Comparison of ENCODE assay signal across 8 cellular contexts in the genomic region with DNA sequence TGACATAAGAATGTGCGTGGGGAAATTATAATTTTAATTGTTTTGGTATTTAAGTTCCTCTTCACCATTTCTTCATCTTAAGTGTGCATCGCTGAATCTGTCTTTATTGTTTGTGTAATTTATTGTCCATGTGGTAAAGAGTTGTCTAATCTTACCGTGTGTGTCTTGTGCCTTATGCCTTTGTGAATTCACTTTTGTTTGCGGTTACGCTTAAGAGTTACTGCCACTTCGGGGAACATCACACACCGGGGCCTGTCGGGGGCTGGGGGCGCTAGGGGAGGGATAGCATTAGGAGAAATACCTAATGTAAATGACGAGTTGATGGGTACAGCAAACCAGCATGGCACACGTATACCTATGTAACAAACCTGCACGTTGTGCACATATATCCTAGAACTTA. TPM values are rescaled to one million over a fixed set of nuclear protein-coding genes. Genes with fewer than 3 reads are reported as not detected.
DNase-seq lines count a peak whose midpoint lies in the region; ATAC-seq and TF ChIP-seq lines count a peak whose summit lies in the region.

No MANE protein-coding gene starts in this region.

- WGBS in HUES64 = 3% methylated on average over 8 of the region's 12 CpGs

- H3K4me3 Mint-ChIP-seq in MCF 10A (ENCODE audit: unreplicated experiment) = peak overlapping the region; percentile 96

- H3K9ac ChIP-seq in HUES64 (ENCODE audit: low read depth, low read length) = peak overlapping the region; percentile 79
- peak overlapping the region; percentile 80 to 96 for H3K9ac ChIP-seq in mucosa of rectum (ENCODE audit: low read depth in 1 of 2, low read length in 2 of 2)

- no peaks in the 10 kb centered on the region for H3K9me3 ChIP-seq in HUES64 (ENCODE audit: insufficient read depth, low read depth, low read length)
- no peaks in the 10 kb centered on the region for H3K9me3 ChIP-seq in mucosa of rectum (ENCODE audit: control insufficient read depth in 2 of 2, low read length in 2 of 2)

- DNase-seq in MCF 10A (ENCODE audit: unreplicated experiment) (no peak), NCI-H1092 (lab: John Stamatoyannopoulos, UW) (no peak), ureter (ENCODE audit: low spot score) (no peak)

- BruUV-seq in MCF 10A (replicated peaks; lab: Mats Ljungman, UMichigan) = no TSS peak

- CTCF ChIA-PET in MCF 10A (lab: Yijun Ruan, JAX) = interaction anchor here (0.6 to 0.8 kb wide), 2 partner anchors 136 to 1798 kb away, joined by 3 read pairs; no protein-coding TSS in a partner anchor

- H3K27me3 Mint-ChIP-seq in MCF 10A (ENCODE audit: insufficient read depth, unreplicated experiment) = peaks cover 26% of the 10 kb centered on the region

- H3K27me3 ChIP-seq in ACC112 (ENCODE audit: insufficient read depth, low read length) = no peaks in the 10 kb centered on the region
- H3K27me3 ChIP-seq in HUES64 (ENCODE audit: insufficient read depth, low read length) = no peaks in the 10 kb centered on the region
- no peaks in the 10 kb centered on the region for H3K27me3 ChIP-seq in mucosa of rectum (ENCODE audit: control insufficient read depth in 2 of 2, insufficient read depth in 2 of 2, low read length in 2 of 2)

- peaks cover 32% of the 10 kb centered on the region for H3K79me2 ChIP-seq in ACC112 (ENCODE audit: control insufficient read depth, insufficient read depth, low read length, unreplicated experiment)

- peaks cover 19% of the 10 kb centered on the region for H3K4me1 ChIP-seq in ACC112 (ENCODE audit: control insufficient read depth, insufficient read depth, low read length, unreplicated experiment)
- no peaks in the 10 kb centered on the region for H3K4me1 ChIP-seq in HUES64 (ENCODE audit: insufficient read depth, low read length)
- H3K4me1 ChIP-seq in mucosa of rectum (ENCODE audit: control insufficient read depth in 2 of 2, insufficient read depth in 2 of 2, low read length in 2 of 2) = peaks cover 5 to 6% of the 10 kb centered on the region in 2 donors

- no peak for TF ChIP-seq CTCF in MCF 10A (IDR thresholded peaks at IDR 0.05; ENCODE audit: unreplicated experiment)

- POLR2A ChIA-PET in MCF 10A (lab: Yijun Ruan, JAX) = interaction anchor here (1.2 to 1.7 kb wide), 3 partner anchors 13 to 40 kb away, joined by 3 to 5 read pairs (median 4); no protein-coding TSS in a partner anchor

- ATAC-seq in GM18517 (IDR thresholded peaks at IDR 0.05; ENCODE audit: unreplicated experiment) (no peak), GM21529 (IDR thresholded peaks at IDR 0.05; ENCODE audit: unreplicated experiment) (no peak)

- H3K36me3 Mint-ChIP-seq in MCF 10A (ENCODE audit: insufficient read depth, unreplicated experiment) = peaks cover 7% of the 10 kb centered on the region

- H3K27ac Mint-ChIP-seq in MCF 10A (ENCODE audit: low read depth, unreplicated experiment) = peak overlapping the region; percentile 99

- peak overlapping the region; percentile 9 for H2AFZ ChIP-seq in ACC112 (ENCODE audit: low read length, unreplicated experiment)

- H3K9me3 Mint-ChIP-seq in MCF 10A (ENCODE audit: unreplicated experiment) = peaks cover 5% of the 10 kb centered on the region

- H3K4me3 ChIP-seq in ACC112 (ENCODE audit: low read depth, low read length) (peak overlapping the region; percentile 97), HUES64 (ENCODE audit: low read length) (peak overlapping the region; percentile 66), mucosa of rectum (ENCODE audit: low read length in 2 of 2) (peak overlapping the region; percentile 90 to 100)

- H3K36me3 ChIP-seq in ACC112 (ENCODE audit: insufficient read depth, low read length) = no peaks in the 10 kb centered on the region
- no peaks in the 10 kb centered on the region for H3K36me3 ChIP-seq in HUES64 (ENCODE audit: insufficient read depth, low read length)
- H3K36me3 ChIP-seq in mucosa of rectum (ENCODE audit: control insufficient read depth in 2 of 2, insufficient read depth in 2 of 2, low read length in 2 of 2) = no peaks in the 10 kb centered on the region

- H3K27ac ChIP-seq in ACC112 (ENCODE audit: low read depth, low read length) = no peak overlapping the region
- H3K27ac ChIP-seq in HUES64 (ENCODE audit: low read depth, low read length) = peak overlapping the region; percentile 98
- H3K27ac ChIP-seq in mucosa of rectum (ENCODE audit: low read depth in 2 of 2, low read length in 2 of 2) = no peak overlapping the region

- intact Hi-C loops in MCF 10A (cut with micrococcal nuclease) = no loop called here

- H3K4me1 Mint-ChIP-seq in MCF 10A (ENCODE audit: insufficient read depth, unreplicated experiment) = no peaks in the 10 kb centered on the region

RNA-seq across cellular contexts. Expression of a gene that starts 0.8 kb away (rescaled TPM):
- 34.7 TPM for polyA plus RNA-seq in HUES64 (2013, experiment 1 of 2)
- polyA plus RNA-seq in HUES64 (2013, experiment 2 of 2) = 35.5 TPM
- 24.8 and 26.0 TPM in 2 replicates for total RNA-seq in MCF 10A (2022)
- 58.4 TPM for total RNA-seq in ureter

RNA-seq across cellular contexts. Expression of a gene that starts 0.9 kb away (rescaled TPM):
- polyA plus RNA-seq in HUES64 (2013, experiment 1 of 2) = 0.05 TPM
- polyA plus RNA-seq in HUES64 (2013, experiment 2 of 2) = 0.13 TPM
- 0.05 TPM in 1 of 2 replicates, not detected in the other for total RNA-seq in MCF 10A (2022)
- 34.5 TPM for total RNA-seq in ureter

RNA-seq across cellular contexts. Expression of a gene that starts 54.8 kb away (rescaled TPM):
- polyA plus RNA-seq in HUES64 (2013, experiment 1 of 2) = 16.2 TPM
- 21.9 TPM for polyA plus RNA-seq in HUES64 (2013, experiment 2 of 2)
- 34.4 and 40.7 TPM in 2 replicates for total RNA-seq in MCF 10A (2022)
- 92.2 TPM for total RNA-seq in ureter

RNA-seq across cellular contexts. Expression of a gene that starts 54.9 kb away (rescaled TPM):
- polyA plus RNA-seq in HUES64 (2013, experiment 1 of 2) = 1.00 TPM
- 1.6 TPM for polyA plus RNA-seq in HUES64 (2013, experiment 2 of 2)
- total RNA-seq in MCF 10A (2022) (2.1 and 5.4 TPM in 2 replicates), ureter (19.7 TPM)

Comparison
In these comparisons a context has a peak if more than half of its experiments do, and no peak if none do; other contexts are left out.
1. RNA of a gene that starts 0.9 kb away (total RNA-seq): 34.5 TPM in ureter (single experiment); 0.05 TPM in MCF 10A; every median in the first group is over 10 times any median in the second.
2. Peak in every context shown above with its lines, with median percentiles within 50 percentile points of each other: H3K4me3 ChIP-seq.